In genomic region chr14:96271421-96271762, GRCh38 we compare ENCODE assay signal across 1 cellular context.
TF ChIP-seq lines count a peak whose summit lies in the region.

No MANE protein-coding gene starts in this region.

TF ChIP-seq in GM23338, 12 proteins besides CTCF, POLR2A, EP300 and RAD21 (continued from another document):
- TF ChIP-seq, protein P1, sequence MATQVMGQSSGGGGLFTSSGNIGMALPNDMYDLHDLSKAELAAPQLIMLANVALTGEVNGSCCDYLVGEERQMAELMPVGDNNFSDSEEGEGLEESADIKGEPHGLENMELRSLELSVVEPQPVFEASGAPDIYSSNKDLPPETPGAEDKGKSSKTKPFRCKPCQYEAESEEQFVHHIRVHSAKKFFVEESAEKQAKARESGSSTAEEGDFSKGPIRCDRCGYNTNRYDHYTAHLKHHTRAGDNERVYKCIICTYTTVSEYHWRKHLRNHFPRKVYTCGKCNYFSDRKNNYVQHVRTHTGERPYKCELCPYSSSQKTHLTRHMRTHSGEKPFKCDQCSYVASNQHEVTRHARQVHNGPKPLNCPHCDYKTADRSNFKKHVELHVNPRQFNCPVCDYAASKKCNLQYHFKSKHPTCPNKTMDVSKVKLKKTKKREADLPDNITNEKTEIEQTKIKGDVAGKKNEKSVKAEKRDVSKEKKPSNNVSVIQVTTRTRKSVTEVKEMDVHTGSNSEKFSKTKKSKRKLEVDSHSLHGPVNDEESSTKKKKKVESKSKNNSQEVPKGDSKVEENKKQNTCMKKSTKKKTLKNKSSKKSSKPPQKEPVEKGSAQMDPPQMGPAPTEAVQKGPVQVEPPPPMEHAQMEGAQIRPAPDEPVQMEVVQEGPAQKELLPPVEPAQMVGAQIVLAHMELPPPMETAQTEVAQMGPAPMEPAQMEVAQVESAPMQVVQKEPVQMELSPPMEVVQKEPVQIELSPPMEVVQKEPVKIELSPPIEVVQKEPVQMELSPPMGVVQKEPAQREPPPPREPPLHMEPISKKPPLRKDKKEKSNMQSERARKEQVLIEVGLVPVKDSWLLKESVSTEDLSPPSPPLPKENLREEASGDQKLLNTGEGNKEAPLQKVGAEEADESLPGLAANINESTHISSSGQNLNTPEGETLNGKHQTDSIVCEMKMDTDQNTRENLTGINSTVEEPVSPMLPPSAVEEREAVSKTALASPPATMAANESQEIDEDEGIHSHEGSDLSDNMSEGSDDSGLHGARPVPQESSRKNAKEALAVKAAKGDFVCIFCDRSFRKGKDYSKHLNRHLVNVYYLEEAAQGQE (IDR thresholded peaks at IDR 0.05; ENCODE audit: unreplicated experiment) = no peak
